ENCODE assay signal across 1 cellular context in the genomic region with DNA sequence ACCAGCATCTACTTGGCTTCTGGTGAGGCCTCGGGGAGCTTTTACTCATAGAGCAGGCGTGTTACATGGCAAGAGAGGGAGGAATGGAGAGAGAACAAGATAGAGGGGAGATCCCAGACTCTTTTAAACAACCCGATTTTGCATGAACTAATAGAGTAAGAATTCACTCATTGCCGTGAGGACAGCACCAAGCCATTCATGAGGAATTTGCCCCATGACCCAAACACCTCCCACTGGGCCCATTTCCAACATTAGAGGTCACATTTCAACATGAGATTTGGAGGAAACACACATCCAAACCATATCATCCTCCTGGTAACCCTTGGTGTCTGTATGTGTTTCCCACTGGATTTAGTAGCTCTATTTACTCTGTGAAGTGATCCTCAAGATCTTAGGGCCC.
TF ChIP-seq lines count a peak whose summit lies in the region.

No MANE protein-coding gene starts in this region.

TF ChIP-seq in Ishikawa, 13 proteins besides CTCF, POLR2A, EP300 and RAD21 (continued from another document):
- TF ChIP-seq, protein P1, sequence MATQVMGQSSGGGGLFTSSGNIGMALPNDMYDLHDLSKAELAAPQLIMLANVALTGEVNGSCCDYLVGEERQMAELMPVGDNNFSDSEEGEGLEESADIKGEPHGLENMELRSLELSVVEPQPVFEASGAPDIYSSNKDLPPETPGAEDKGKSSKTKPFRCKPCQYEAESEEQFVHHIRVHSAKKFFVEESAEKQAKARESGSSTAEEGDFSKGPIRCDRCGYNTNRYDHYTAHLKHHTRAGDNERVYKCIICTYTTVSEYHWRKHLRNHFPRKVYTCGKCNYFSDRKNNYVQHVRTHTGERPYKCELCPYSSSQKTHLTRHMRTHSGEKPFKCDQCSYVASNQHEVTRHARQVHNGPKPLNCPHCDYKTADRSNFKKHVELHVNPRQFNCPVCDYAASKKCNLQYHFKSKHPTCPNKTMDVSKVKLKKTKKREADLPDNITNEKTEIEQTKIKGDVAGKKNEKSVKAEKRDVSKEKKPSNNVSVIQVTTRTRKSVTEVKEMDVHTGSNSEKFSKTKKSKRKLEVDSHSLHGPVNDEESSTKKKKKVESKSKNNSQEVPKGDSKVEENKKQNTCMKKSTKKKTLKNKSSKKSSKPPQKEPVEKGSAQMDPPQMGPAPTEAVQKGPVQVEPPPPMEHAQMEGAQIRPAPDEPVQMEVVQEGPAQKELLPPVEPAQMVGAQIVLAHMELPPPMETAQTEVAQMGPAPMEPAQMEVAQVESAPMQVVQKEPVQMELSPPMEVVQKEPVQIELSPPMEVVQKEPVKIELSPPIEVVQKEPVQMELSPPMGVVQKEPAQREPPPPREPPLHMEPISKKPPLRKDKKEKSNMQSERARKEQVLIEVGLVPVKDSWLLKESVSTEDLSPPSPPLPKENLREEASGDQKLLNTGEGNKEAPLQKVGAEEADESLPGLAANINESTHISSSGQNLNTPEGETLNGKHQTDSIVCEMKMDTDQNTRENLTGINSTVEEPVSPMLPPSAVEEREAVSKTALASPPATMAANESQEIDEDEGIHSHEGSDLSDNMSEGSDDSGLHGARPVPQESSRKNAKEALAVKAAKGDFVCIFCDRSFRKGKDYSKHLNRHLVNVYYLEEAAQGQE (IDR thresholded peaks at IDR 0.05; ENCODE audit: low read depth), result no peak
TF ChIP-seq in Ishikawa: peak in this region for 2.
